In genomic region chr4:158724647-158725046, GRCh38 we compare ENCODE assay signal across 16 cellular contexts. TPM values are rescaled to one million over a fixed set of nuclear protein-coding genes. Genes with fewer than 3 reads are reported as not detected.
DNase-seq lines count a peak whose midpoint lies in the region; ATAC-seq, FAIRE-seq and TF ChIP-seq lines count a peak whose summit lies in the region.
"Had no signal": no experiment of that assay in that cellular context is flagged by ENCODE, and none has a peak within 500 bp of the region (broad histone marks: within the 10 kb centered on the region; RNA-seq: fewer than 3 reads in every experiment).

No MANE protein-coding gene starts in this region.

- H3K4me1 ChIP-seq in Loucy (ENCODE audit: insufficient read depth, low read length, poor library complexity, severe bottlenecking) (peaks cover 21% of the 10 kb centered on the region), astrocyte (ENCODE audit: insufficient read depth, low read length) (peaks cover 9% of the 10 kb centered on the region), neural progenitor cell (peaks cover 3% of the 10 kb centered on the region), SJCRH30 (no peaks in the 10 kb centered on the region)

- no peak overlapping the region for H3K4me3 ChIP-seq in Loucy (ENCODE audit: low read length, poor library complexity, severe bottlenecking)
- H3K4me3 ChIP-seq in astrocyte (ENCODE audit: insufficient read depth, low read depth, low read length) = no peak overlapping the region
- H3K4me3 ChIP-seq in neural progenitor cell = no peak overlapping the region
- H3K4me3 ChIP-seq in SJCRH30 = no peak overlapping the region
- H3K4me3 ChIP-seq in dorsolateral prefrontal cortex = no peak overlapping the region
- H3K4me3 ChIP-seq: uterus had no signal

- H3K27me3 Mint-ChIP-seq in activated T-cell treated with anti-CD3 and anti-CD28 coated beads, Interleukin-2, amount 50 U/mL, for 24 hours = peaks cover 20% of the 10 kb centered on the region
- H3K27me3 Mint-ChIP-seq in astrocyte (ENCODE audit: low read depth, unreplicated experiment) (peaks cover 6% of the 10 kb centered on the region), neural progenitor cell (ENCODE audit: insufficient read depth, low read depth) (peaks cover 2% of the 10 kb centered on the region)

- peak overlapping the region; percentile 84 for H3K27ac Mint-ChIP-seq in activated T-cell treated with anti-CD3 and anti-CD28 coated beads, Interleukin-2, amount 50 U/mL, for 24 hours
- no peak overlapping the region for H3K27ac Mint-ChIP-seq in astrocyte (ENCODE audit: unreplicated experiment)
- no peak overlapping the region for H3K27ac Mint-ChIP-seq in neural progenitor cell

- H3K9me3 Mint-ChIP-seq in activated T-cell treated with anti-CD3 and anti-CD28 coated beads, Interleukin-2, amount 50 U/mL, for 24 hours = no peaks in the 10 kb centered on the region
- H3K9me3 Mint-ChIP-seq in astrocyte (ENCODE audit: unreplicated experiment) = no peaks in the 10 kb centered on the region
- no peaks in the 10 kb centered on the region for H3K9me3 Mint-ChIP-seq in neural progenitor cell
- H3K9me3 Mint-ChIP-seq: CD14-positive monocyte had no signal

- peaks cover 39% of the 10 kb centered on the region for H3K36me3 Mint-ChIP-seq in activated T-cell treated with anti-CD3 and anti-CD28 coated beads, Interleukin-2, amount 50 U/mL, for 24 hours (ENCODE audit: low read depth)
- H3K36me3 Mint-ChIP-seq in astrocyte (ENCODE audit: low read depth, unreplicated experiment) = peaks cover 2% of the 10 kb centered on the region
- peaks cover 10% of the 10 kb centered on the region for H3K36me3 Mint-ChIP-seq in neural progenitor cell

- H3K36me3 ChIP-seq in Loucy (ENCODE audit: insufficient read depth, low read length) (peaks cover 4% of the 10 kb centered on the region; the same call in 1 of the 2 replicates), astrocyte (ENCODE audit: insufficient read depth, low read length) (peaks cover 13% of the 10 kb centered on the region), neural progenitor cell (peaks cover 4% of the 10 kb centered on the region), SJCRH30 (no peaks in the 10 kb centered on the region; the same call in 1 of the 2 replicates)
- H3K36me3 ChIP-seq: uterus had no signal

- no peak for DNase-seq in activated T-cell treated with anti-CD3 and anti-CD28 coated beads, Interleukin-2, amount 50 U/mL, for 24 hours
- no peak for DNase-seq in activated T-cell treated with anti-CD3 and anti-CD28 coated beads for 4 hours
- no peak for DNase-seq in astrocyte (ENCODE audit: low read depth)
- DNase-seq in neural progenitor cell (ENCODE audit: low spot score) = no peak
- no peak for DNase-seq in SJCRH30
- DNase-seq in dorsolateral prefrontal cortex = no peak
- DNase-seq: activated CD8-positive, alpha-beta memory T cell treated with anti-CD3 and anti-CD28 coated beads, Interleukin-2, amount 50 U/mL, for 4 hours; gastrocnemius medialis; Kasumi-1; NCI-H1436; stimulated activated CD4-positive, alpha-beta T cell treated with anti-CD3 and anti-CD28 coated beads, Interleukin-12 subunit alpha, Interleukin-12 subunit beta, amount 100 ng/mL, for 4 hours; SW 1271; uterus had no signal

- H3K9me2 ChIP-seq in Loucy (replicated peaks; ENCODE audit: low read depth, low read length) = no peaks in the 10 kb centered on the region

- H4K20me1 ChIP-seq in Loucy (ENCODE audit: insufficient read depth, low read length, poor library complexity, severe bottlenecking) = peaks cover 18% of the 10 kb centered on the region
- H4K20me1 ChIP-seq in astrocyte (ENCODE audit: insufficient read depth, low read length) = peaks cover 4% of the 10 kb centered on the region
- no peaks in the 10 kb centered on the region for H4K20me1 ChIP-seq in neural progenitor cell (ENCODE audit: low read depth)

- H3K9ac ChIP-seq in Loucy (ENCODE audit: low read depth, low read length, poor library complexity, severe bottlenecking) = no peak overlapping the region
- H3K9ac ChIP-seq in astrocyte (ENCODE audit: low read length) = no peak overlapping the region
- no peak overlapping the region for H3K9ac ChIP-seq in neural progenitor cell

- ATAC-seq in GM18858 (IDR thresholded peaks at IDR 0.05; ENCODE audit: unreplicated experiment) = no peak
- ATAC-seq: gastrocnemius medialis had no signal

- no peaks in the 10 kb centered on the region for H3K9me3 ChIP-seq in Loucy (ENCODE audit: insufficient read depth, low read depth, low read length)
- no peaks in the 10 kb centered on the region for H3K9me3 ChIP-seq in astrocyte (ENCODE audit: insufficient read depth, low read depth, low read length)
- H3K9me3 ChIP-seq in neural progenitor cell (ENCODE audit: low read depth) = no peaks in the 10 kb centered on the region
- H3K9me3 ChIP-seq in SJCRH30 (replicated peaks) = no peaks in the 10 kb centered on the region
- H3K9me3 ChIP-seq: gastrocnemius medialis, uterus had no signal

- H3K79me2 ChIP-seq in Loucy (ENCODE audit: insufficient read depth, low read length) (peaks cover 34% of the 10 kb centered on the region), astrocyte (ENCODE audit: insufficient read depth, low read length) (peaks cover 31% of the 10 kb centered on the region), neural progenitor cell (ENCODE audit: low read depth) (peaks cover 30% of the 10 kb centered on the region)

- H3K4me3 Mint-ChIP-seq in activated T-cell treated with anti-CD3 and anti-CD28 coated beads, Interleukin-2, amount 50 U/mL, for 24 hours = peak overlapping the region; percentile 51
- H3K4me3 Mint-ChIP-seq in astrocyte (ENCODE audit: unreplicated experiment) (no peak overlapping the region), neural progenitor cell (peak overlapping the region; percentile 55)

- H3K4me1 Mint-ChIP-seq in activated T-cell treated with anti-CD3 and anti-CD28 coated beads, Interleukin-2, amount 50 U/mL, for 24 hours (ENCODE audit: low read depth) = peaks cover 68% of the 10 kb centered on the region
- H3K4me1 Mint-ChIP-seq in astrocyte (ENCODE audit: low read depth, unreplicated experiment) (peaks cover 3% of the 10 kb centered on the region), neural progenitor cell (peaks cover 18% of the 10 kb centered on the region)

- H3K27me3 ChIP-seq in Loucy (ENCODE audit: insufficient read depth, low read length, poor library complexity, severe bottlenecking) (no peaks in the 10 kb centered on the region), astrocyte (ENCODE audit: insufficient read depth, low read length) (peaks cover 5% of the 10 kb centered on the region), neural progenitor cell (no peaks in the 10 kb centered on the region), SJCRH30 (no peaks in the 10 kb centered on the region), dorsolateral prefrontal cortex (no peaks in the 10 kb centered on the region)
- H3K27me3 ChIP-seq: gastrocnemius medialis, uterus had no signal

- intact Hi-C loops in dorsolateral prefrontal cortex (cut with DNase I) = loop anchor here (5.0 to 10.0 kb wide), 5 partner anchors 43 to 723 kb away; partner anchors contain the start of genes C4orf46 (in 1 of the 2), ETFDH (in 1 of the 2) and FNIP2 (in 1 of the 2)

- peak; percentile 9 for FAIRE-seq in astrocyte (lab: Jason Lieb, UNC)

- no peak for TF ChIP-seq CTCF in Loucy (conservative IDR thresholded peaks at IDR 0.05; ENCODE audit: low read length)
- no peak for TF ChIP-seq CTCF in astrocyte (IDR thresholded peaks at IDR 0.05; ENCODE audit: insufficient read depth, low read depth, low read length)
- no peak for TF ChIP-seq CTCF in neural progenitor cell (IDR thresholded peaks at IDR 0.05)
- no peak for TF ChIP-seq CTCF in dorsolateral prefrontal cortex (IDR thresholded peaks at IDR 0.05 in 54 of 56, conservative IDR thresholded peaks at IDR 0.05 in 2 of 56; ENCODE audit: low read depth in 1 of 56, partially characterized antibody in 56 of 56)

- H3K27ac ChIP-seq in astrocyte (ENCODE audit: low read depth, low read length) = no peak overlapping the region
- no peak overlapping the region for H3K27ac ChIP-seq in neural progenitor cell
- no peak overlapping the region for H3K27ac ChIP-seq in SJCRH30
- no peak overlapping the region for H3K27ac ChIP-seq in dorsolateral prefrontal cortex
- H3K27ac ChIP-seq: gastrocnemius medialis, uterus had no signal

- H3K4me2 ChIP-seq in Loucy (ENCODE audit: low read depth, low read length, poor library complexity, severe bottlenecking) (peak overlapping the region; percentile 73), astrocyte (ENCODE audit: low read length) (no peak overlapping the region), neural progenitor cell (no peak overlapping the region)

- H2AFZ ChIP-seq in Loucy (ENCODE audit: low read length) (0 out of 2 replicates have a peak overlapping the region, but pooled peaks have one; percentile 2), astrocyte (ENCODE audit: low read depth, low read length) (no peak overlapping the region), neural progenitor cell (replicated peaks) (no peak overlapping the region)

- H3F3A ChIP-seq in Loucy (ENCODE audit: low read depth) = no peaks in the 10 kb centered on the region
- peaks cover 9% of the 10 kb centered on the region for H3F3A ChIP-seq in neural progenitor cell (ENCODE audit: low read depth)

RNA-seq across cellular contexts. Expression of gene PPID, which starts 1.5 kb away (rescaled TPM):
- 27.8 and 30.4 TPM in 2 replicates for total RNA-seq in astrocyte
- 54.0 and 106 TPM in 2 replicates for total RNA-seq in neural progenitor cell (ENCODE audit: low replicate concordance)
- 26.2 and 26.9 TPM in 2 replicates for total RNA-seq in SJCRH30 (2014; rRNA removed; shearing (Covaris generic))
- 10 to 100 TPM; 18.4 to 71.3 (median 35.6) TPM for total RNA-seq in dorsolateral prefrontal cortex

RNA-seq across cellular contexts. Expression of gene FNIP2, which starts 44.2 kb away (rescaled TPM):
- total RNA-seq in astrocyte (18.4 and 18.5 TPM in 2 replicates), neural progenitor cell (ENCODE audit: low replicate concordance) (9.9 and 10.5 TPM in 2 replicates), dorsolateral prefrontal cortex (10 to 100 TPM; 38.5 to 72.7 (median 57.8) TPM)
- total RNA-seq in SJCRH30 (2014; rRNA removed; shearing (Covaris generic)) = 15.9 and 18.4 TPM in 2 replicates

RNA-seq across cellular contexts. Expression of gene ETFDH, which starts 52.6 kb away (rescaled TPM):
- total RNA-seq in astrocyte = 15.1 and 17.0 TPM in 2 replicates
- 8.6 and 16.8 TPM in 2 replicates for total RNA-seq in neural progenitor cell (ENCODE audit: low replicate concordance)
- total RNA-seq in SJCRH30 (2014; rRNA removed; shearing (Covaris generic)) = 6.1 and 8.9 TPM in 2 replicates
- 10 to 100 TPM; 22.9 to 50.5 (median 35.3) TPM for total RNA-seq in dorsolateral prefrontal cortex

RNA-seq across cellular contexts. Expression of gene C4orf46, which starts 53.0 kb away (rescaled TPM):
- total RNA-seq in astrocyte (7.0 and 8.4 TPM in 2 replicates), neural progenitor cell (ENCODE audit: low replicate concordance) (63.7 and 101 TPM in 2 replicates), dorsolateral prefrontal cortex (1 to 10 TPM; 1.2 to 6.3 (median 3.3) TPM)
- total RNA-seq in SJCRH30 (2014; rRNA removed; shearing (Covaris generic)) = 26.4 and 29.1 TPM in 2 replicates
